Comparison of ENCODE assay signal across 8 cellular contexts in genomic region chr3:194686414-194686815, GRCh38. TPM values are rescaled to one million over a fixed set of nuclear protein-coding genes. Genes with fewer than 3 reads are reported as not detected.
DNase-seq lines count a peak whose midpoint lies in the region; ATAC-seq, FAIRE-seq and TF ChIP-seq lines count a peak whose summit lies in the region.

No MANE protein-coding gene starts in this region.

- H3K9me3 ChIP-seq in astrocyte (ENCODE audit: insufficient read depth, low read depth, low read length) (no peaks in the 10 kb centered on the region), lung (ENCODE audit: control insufficient read depth in 2 of 2, insufficient read depth in 1 of 2, low read length in 1 of 2) (no peaks in the 10 kb centered on the region), upper lobe of right lung (no peaks in the 10 kb centered on the region)

- TF ChIP-seq CTCF in astrocyte (IDR thresholded peaks at IDR 0.05; ENCODE audit: insufficient read depth, low read depth, low read length) (no peak), lung (IDR thresholded peaks at IDR 0.05; ENCODE audit: control extremely low read depth, extremely low read depth) (no peak), upper lobe of right lung (IDR thresholded peaks at IDR 0.05) (no peak), GM10266 (IDR thresholded peaks at IDR 0.05; ENCODE audit: control insufficient read depth, insufficient read depth, low read depth, missing control alignments) (no peak)

- peak overlapping the region; percentile 97 for H3K4me2 ChIP-seq in astrocyte (ENCODE audit: low read length)

- H3K27me3 Mint-ChIP-seq in activated naive CD4-positive, alpha-beta T cell treated with anti-CD3 and anti-CD28 coated beads, Interleukin-2, amount 50 U/mL, for 24 hours = peaks cover 7% of the 10 kb centered on the region
- H3K27me3 Mint-ChIP-seq in astrocyte (ENCODE audit: low read depth, unreplicated experiment) = peaks cover 8% of the 10 kb centered on the region

- peaks cover 34% of the 10 kb centered on the region for H3K79me2 ChIP-seq in astrocyte (ENCODE audit: insufficient read depth, low read length)

- H2AFZ ChIP-seq in astrocyte (ENCODE audit: low read depth, low read length) = peak overlapping the region; percentile 70

- peaks cover 41% of the 10 kb centered on the region for H4K20me1 ChIP-seq in astrocyte (ENCODE audit: insufficient read depth, low read length)

- intact Hi-C loops in upper lobe of right lung (cut with DNase I) = loop anchor here (5.0 kb wide), 1 partner anchor 421 kb away; no protein-coding TSS in a partner anchor

- DNase-seq in activated naive CD4-positive, alpha-beta T cell treated with anti-CD3 and anti-CD28 coated beads, Interleukin-2, amount 50 U/mL, for 16 hours = no peak
- DNase-seq in astrocyte (ENCODE audit: low read depth) = no peak
- no peak for DNase-seq in lung (ENCODE audit: low spot score)
- no peak for DNase-seq in upper lobe of right lung
- DNase-seq in GM19239 (ENCODE audit: insufficient read length, low spot score) = no peak
- DNase-seq in GM10266 (ENCODE audit: extremely low spot score) = no peak

- H3K27ac Mint-ChIP-seq in activated naive CD4-positive, alpha-beta T cell treated with anti-CD3 and anti-CD28 coated beads, Interleukin-2, amount 50 U/mL, for 24 hours = no peak overlapping the region
- peak overlapping the region; percentile 64 for H3K27ac Mint-ChIP-seq in astrocyte (ENCODE audit: unreplicated experiment)

- peak overlapping the region; percentile 83 for H3K9ac ChIP-seq in astrocyte (ENCODE audit: low read length)

- H3K4me1 Mint-ChIP-seq in activated naive CD4-positive, alpha-beta T cell treated with anti-CD3 and anti-CD28 coated beads, Interleukin-2, amount 50 U/mL, for 24 hours = peaks cover 66% of the 10 kb centered on the region
- peaks cover 38% of the 10 kb centered on the region for H3K4me1 Mint-ChIP-seq in astrocyte (ENCODE audit: low read depth, unreplicated experiment)

- peak overlapping the region; percentile 82 for H3K4me3 ChIP-seq in astrocyte (ENCODE audit: insufficient read depth, low read depth, low read length)
- H3K4me3 ChIP-seq in lung = peak overlapping the region; percentile 80
- H3K4me3 ChIP-seq in upper lobe of right lung = peak overlapping the region; percentile 72

- ATAC-seq in lung (ENCODE audit: insufficient read depth, low FRiP score) (no peak), upper lobe of right lung (no peak), GM21423 (IDR thresholded peaks at IDR 0.05; ENCODE audit: unreplicated experiment) (no peak)

- H3K36me3 ChIP-seq in astrocyte (ENCODE audit: insufficient read depth, low read length) = no peaks in the 10 kb centered on the region
- H3K36me3 ChIP-seq in lung (ENCODE audit: control insufficient read depth in 2 of 2, insufficient read depth in 2 of 2, low read length in 2 of 2) = peaks cover 0 to 5% of the 10 kb centered on the region in 2 donors
- H3K36me3 ChIP-seq in upper lobe of right lung = no peaks in the 10 kb centered on the region

- H3K9me3 Mint-ChIP-seq in activated naive CD4-positive, alpha-beta T cell treated with anti-CD3 and anti-CD28 coated beads, Interleukin-2, amount 50 U/mL, for 24 hours = no peaks in the 10 kb centered on the region
- no peaks in the 10 kb centered on the region for H3K9me3 Mint-ChIP-seq in astrocyte (ENCODE audit: unreplicated experiment)

- no peaks in the 10 kb centered on the region for H3K27me3 ChIP-seq in astrocyte (ENCODE audit: insufficient read depth, low read length)
- no peaks in the 10 kb centered on the region for H3K27me3 ChIP-seq in lung (ENCODE audit: control insufficient read depth, insufficient read depth)
- H3K27me3 ChIP-seq in upper lobe of right lung = no peaks in the 10 kb centered on the region

- peak overlapping the region; percentile 24 for H3K27ac ChIP-seq in astrocyte (ENCODE audit: low read depth, low read length)
- H3K27ac ChIP-seq in lung (ENCODE audit: low read depth in 1 of 2, low read length in 1 of 2) = peak overlapping the region; percentile 88 to 92
- peak overlapping the region; percentile 83 for H3K27ac ChIP-seq in upper lobe of right lung

- no peaks in the 10 kb centered on the region for H3K36me3 Mint-ChIP-seq in activated naive CD4-positive, alpha-beta T cell treated with anti-CD3 and anti-CD28 coated beads, Interleukin-2, amount 50 U/mL, for 24 hours
- no peaks in the 10 kb centered on the region for H3K36me3 Mint-ChIP-seq in astrocyte (ENCODE audit: low read depth, unreplicated experiment)

- FAIRE-seq in astrocyte (lab: Jason Lieb, UNC) = no peak
- FAIRE-seq in GM19239 (lab: Jason Lieb, UNC) = no peak

- H3K4me3 Mint-ChIP-seq in activated naive CD4-positive, alpha-beta T cell treated with anti-CD3 and anti-CD28 coated beads, Interleukin-2, amount 50 U/mL, for 24 hours = peak overlapping the region; percentile 91
- peak overlapping the region; percentile 88 for H3K4me3 Mint-ChIP-seq in astrocyte (ENCODE audit: unreplicated experiment)

- peaks cover 54% of the 10 kb centered on the region for H3K4me1 ChIP-seq in astrocyte (ENCODE audit: insufficient read depth, low read length)
- peaks cover 7 to 17% of the 10 kb centered on the region in 2 donors for H3K4me1 ChIP-seq in lung (ENCODE audit: control insufficient read depth in 2 of 2, insufficient read depth in 2 of 2, low read length in 2 of 2)
- peaks cover 55% of the 10 kb centered on the region for H3K4me1 ChIP-seq in upper lobe of right lung

- 1% methylated on average over 29 of the region's 29 CpGs for WGBS in lung, 2 donors

RNA-seq across cellular contexts. Expression of gene FAM43A, which starts 0.7 kb away (rescaled TPM):
- total RNA-seq in astrocyte = 6.0 and 7.6 TPM in 2 replicates
- total RNA-seq in lung = 10 to 100 TPM; 13.3 to 16.1 TPM
- polyA plus RNA-seq in lung = 10 to 100 TPM in 1 of 2 donors, 1 to 10 TPM in 1; 8.4 to 16.4 TPM
- 25.7 TPM for total RNA-seq in upper lobe of right lung

RNA-seq across cellular contexts. Expression of gene LSG1, which starts 14.4 kb away (rescaled TPM):
- total RNA-seq in astrocyte (32.3 and 38.4 TPM in 2 replicates), lung (10 to 100 TPM; 26.0 to 37.4 TPM), upper lobe of right lung (36.8 TPM)
- 10 to 100 TPM; 19.4 to 22.9 TPM for polyA plus RNA-seq in lung

RNA-seq across cellular contexts. Expression of gene TMEM44, which starts 53.2 kb away (rescaled TPM):
- 9.8 and 10.5 TPM in 2 replicates for total RNA-seq in astrocyte
- total RNA-seq in lung = 10 to 100 TPM; 16.6 to 17.7 TPM
- polyA plus RNA-seq in lung = 10 to 100 TPM; 10.4 to 23.5 TPM
- 25.3 TPM for total RNA-seq in upper lobe of right lung

Comparison
In these comparisons a context has a peak if more than half of its experiments do, and no peak if none do; other contexts are left out.
1. H3K27ac ChIP-seq: peak in every context shown above with its lines; median percentile 90 in lung; 83 in upper lobe of right lung; 24 in astrocyte.